In the genomic region with DNA sequence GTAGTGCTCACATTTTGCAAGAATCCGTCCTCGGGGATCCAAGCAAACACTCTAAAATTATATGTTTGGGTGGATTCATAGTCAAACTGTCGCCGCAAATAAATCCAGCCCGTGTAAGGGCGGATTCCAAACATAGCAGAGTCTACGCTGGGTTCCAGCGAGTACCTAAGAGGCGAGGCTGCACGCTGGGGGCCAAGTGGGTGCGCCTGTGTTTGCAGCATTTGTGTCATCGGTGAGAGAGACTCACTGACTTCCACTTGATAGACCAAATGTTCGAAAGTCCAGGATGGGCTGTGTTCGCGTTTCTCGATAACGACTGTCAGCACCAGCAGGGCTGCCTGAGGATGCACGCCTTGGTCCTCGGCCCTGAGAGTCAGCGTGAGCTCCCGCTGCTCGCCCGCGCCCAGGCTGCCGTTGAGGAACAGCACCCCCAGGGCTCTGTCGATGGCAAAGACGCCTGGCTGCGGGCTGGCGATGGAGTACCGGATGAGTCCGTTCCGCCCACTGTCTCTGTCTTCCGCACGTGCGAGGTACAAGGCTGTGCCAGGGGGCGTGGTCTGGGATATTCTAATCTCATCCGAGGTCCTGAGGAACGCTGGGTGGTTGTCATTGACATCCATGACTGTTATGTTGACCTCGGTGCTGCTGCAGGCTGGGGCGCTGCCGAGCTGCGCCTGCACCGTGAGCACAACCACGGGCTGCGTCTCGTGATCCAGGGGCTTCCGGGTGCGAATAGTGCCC, we compare ENCODE assay signal across 8 cellular contexts.
DNase-seq lines count a peak whose midpoint lies in the region; ATAC-seq, FAIRE-seq and TF ChIP-seq lines count a peak whose summit lies in the region.

No MANE protein-coding gene starts in this region.

- intact Hi-C loops in adrenal gland (cut with DNase I): no loop called here
- intact Hi-C loops in kidney (cut with DNase I): no loop called here

- H3K4me3 ChIP-seq in adrenal gland: peak overlapping the region in 1 of 4 donors; percentile 11
- peak overlapping the region; percentile 4 to 18 for H3K4me3 ChIP-seq in kidney (ENCODE audit: low read length in 2 of 2)

- H3K27me3 Mint-ChIP-seq in T-cell: peaks cover 19 to 29% of the 10 kb centered on the region in 2 donors

- H3K9me3 Mint-ChIP-seq in T-cell: no peaks in the 10 kb centered on the region

- no peak overlapping the region for H3K9ac ChIP-seq in kidney (ENCODE audit: low read length in 2 of 2)

- no peaks in the 10 kb centered on the region for H3K36me3 Mint-ChIP-seq in T-cell

- CTCF ChIA-PET in T-cell (lab: Charles Lee): no interaction called here

- peaks cover 13 to 14% (median 13%) of the 10 kb centered on the region in 3 donors for H3K4me1 Mint-ChIP-seq in T-cell

- ATAC-seq in GM18519 (IDR thresholded peaks at IDR 0.05; ENCODE audit: low FRiP score, unreplicated experiment): peak; percentile 51
- peak; percentile 79 for ATAC-seq in HG03045 (IDR thresholded peaks at IDR 0.05; ENCODE audit: unreplicated experiment)
- ATAC-seq in T-cell (replicated peaks in 1 of 4): peak; percentile 78 to 90 (median 86)

- TF ChIP-seq POLR2A in adrenal gland (IDR thresholded peaks at IDR 0.05): no peak

- TF ChIP-seq CTCF in adrenal gland (IDR thresholded peaks at IDR 0.05) (no peak), kidney (IDR thresholded peaks at IDR 0.05; ENCODE audit: borderline replicate concordance, extremely low read depth, insufficient read depth) (no peak)

- H3K9me3 ChIP-seq in adrenal gland (replicated peaks in 1 of 3) (no peaks in the 10 kb centered on the region), kidney (ENCODE audit: control insufficient read depth in 1 of 2, low read length in 2 of 2) (no peaks in the 10 kb centered on the region)

- H3K27me3 ChIP-seq in adrenal gland: peaks cover 12% of the 10 kb centered on the region

- H3K36me3 ChIP-seq in adrenal gland (replicated peaks in 1 of 2) (no peaks in the 10 kb centered on the region), kidney (ENCODE audit: control insufficient read depth in 1 of 2, insufficient read depth in 2 of 2, low read length in 2 of 2) (no peaks in the 10 kb centered on the region)

- FAIRE-seq in kidney (lab: Jason Lieb, UNC): no peak

- H3K4me3 Mint-ChIP-seq in T-cell: peak overlapping the region; percentile 71 to 82 (median 76)

- POLR2A ChIA-PET in T-cell (lab: Charles Lee): no interaction called here

- DNase-seq in T-cell (peak; percentile 14 to 66 (median 42)), adrenal gland (peak in 6 of 7 donors; percentile 11 to 83 (median 24)), kidney (peak; percentile 74), NCI-H82 (lab: John Stamatoyannopoulos, UW) (no peak), NCI-H524 treated with DMSO at 0.1 percent for 48 hours (lab: John Stamatoyannopoulos, UW) (no peak)
- peak; percentile 28 to 63 (median 38) for DNase-seq in stimulated activated CD4-positive, alpha-beta T cell treated with anti-CD3 and anti-CD28 coated beads, TNF-alpha, amount 100 ng/mL, for 24 hours (ENCODE audit: low read depth in 3 of 3)

- WGBS in adrenal gland, 4 donors: 7 to 16% (median 8%) methylated on average over 22 to 48 of the region's 48 CpGs

- H3K4me1 ChIP-seq in adrenal gland (replicated peaks in 1 of 2): peaks cover 0 to 6% of the 10 kb centered on the region in 2 donors
- no peaks in the 10 kb centered on the region for H3K4me1 ChIP-seq in kidney (ENCODE audit: control insufficient read depth in 1 of 2, insufficient read depth in 1 of 2, low read depth in 1 of 2, low read length in 2 of 2)

- H3K27ac ChIP-seq in adrenal gland (no peak overlapping the region), kidney (ENCODE audit: low read depth in 2 of 2, low read length in 2 of 2) (no peak overlapping the region)

- peak overlapping the region in 1 of 2 donors; percentile 50 for H3K27ac Mint-ChIP-seq in T-cell

Comparison
In these comparisons a context has a peak if more than half of its experiments do, and no peak if none do; other contexts are left out.
1. DNase-seq: peak in T-cell (34 of 34), adrenal gland (6 of 7), kidney (single experiment) and stimulated activated CD4-positive, alpha-beta T cell treated with anti-CD3 and anti-CD28 coated beads, TNF-alpha, amount 100 ng/mL, for 24 hours (3 of 3); none in NCI-H82 (single experiment) and NCI-H524 treated with DMSO at 0.1 percent for 48 hours (single experiment).
2. Peak in every context shown above with its lines, with median percentiles within 50 percentile points of each other: ATAC-seq.